ENCODE assay signal across 1 cellular context in the genomic region with DNA sequence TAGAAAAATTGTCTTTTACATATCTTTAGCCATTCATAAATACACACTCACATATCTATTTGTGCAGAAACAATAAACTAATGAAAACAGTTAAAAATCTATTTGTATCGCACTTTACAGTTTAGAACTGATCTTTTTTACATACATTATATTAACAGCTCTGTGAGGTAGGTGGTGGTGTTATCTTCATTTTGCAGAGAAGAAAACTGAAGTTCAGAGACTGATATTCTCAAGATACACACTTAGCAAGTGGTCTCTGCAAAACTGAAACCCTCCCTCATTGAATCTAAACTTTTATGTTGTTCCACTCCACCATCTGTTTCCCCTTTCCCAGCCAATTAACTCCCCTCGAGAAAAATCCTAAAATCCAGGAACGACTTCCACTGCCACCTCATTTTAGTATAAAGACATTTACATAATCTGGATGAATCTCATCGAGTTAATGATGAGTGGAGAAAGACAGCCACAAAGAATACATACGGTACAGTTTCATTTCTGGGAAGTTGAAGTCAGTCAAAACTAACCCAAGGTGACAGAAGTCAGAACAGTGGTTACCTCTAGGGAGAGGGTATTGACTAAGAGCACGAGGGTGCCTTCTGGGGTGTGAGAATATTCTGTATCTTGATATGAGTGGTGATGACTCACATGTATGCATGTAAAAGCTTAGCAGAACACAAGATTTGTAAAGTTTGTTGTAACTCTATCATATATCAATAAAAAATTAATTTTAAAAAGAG.
TF ChIP-seq lines count a peak whose summit lies in the region.

No MANE protein-coding gene starts in this region.

TF ChIP-seq in SK-N-SH treated with all-trans-retinoic acid at 6 μM for 48 hours, 23 proteins besides CTCF, POLR2A, EP300 and RAD21 (continued from another document):
- TF ChIP-seq PATZ1 (CRISPR knock-in tag; IDR thresholded peaks at IDR 0.05; ENCODE audit: borderline replicate concordance), result no peak
- TF ChIP-seq ZNF70 (CRISPR knock-in tag; IDR thresholded peaks at IDR 0.05), result no peak
- TF ChIP-seq SNAI2 (CRISPR knock-in tag; IDR thresholded peaks at IDR 0.05), result no peak
- TF ChIP-seq OSR1 (CRISPR knock-in tag; IDR thresholded peaks at IDR 0.05), result no peak
- TF ChIP-seq CSDC2 (CRISPR knock-in tag; IDR thresholded peaks at IDR 0.05), result no peak
- TF ChIP-seq CSRNP3 (CRISPR knock-in tag; IDR thresholded peaks at IDR 0.05), result no peak
- no peak for TF ChIP-seq ZNF565 (CRISPR knock-in tag; conservative IDR thresholded peaks at IDR 0.05; ENCODE audit: low read depth)
- TF ChIP-seq ZC3H10 (CRISPR knock-in tag; IDR thresholded peaks at IDR 0.05), result no peak
- TF ChIP-seq TSHZ2 (CRISPR knock-in tag; IDR thresholded peaks at IDR 0.05), result no peak
- TF ChIP-seq RARB (CRISPR knock-in tag; IDR thresholded peaks at IDR 0.05), result no peak
- TF ChIP-seq ZFP30 (CRISPR knock-in tag; IDR thresholded peaks at IDR 0.05), result no peak
- no peak for TF ChIP-seq ISL1 (CRISPR knock-in tag; IDR thresholded peaks at IDR 0.05)
- no peak for TF ChIP-seq BACH2 (CRISPR knock-in tag; IDR thresholded peaks at IDR 0.05; ENCODE audit: borderline replicate concordance)
- TF ChIP-seq ZNF8 (CRISPR knock-in tag; IDR thresholded peaks at IDR 0.05), result no peak
- TF ChIP-seq TCF4 (CRISPR knock-in tag; IDR thresholded peaks at IDR 0.05; ENCODE audit: borderline replicate concordance), result no peak
TF ChIP-seq in SK-N-SH treated with all-trans-retinoic acid at 6 μM for 48 hours: peak in this region for 0.
